ENCODE assay signal across 1 cellular context in genomic region chr2:24016376-24016761, GRCh38.
TF ChIP-seq lines count a peak whose summit lies in the region.

No MANE protein-coding gene starts in this region.

TF ChIP-seq in endothelial cell of umbilical vein, 7 proteins besides CTCF, POLR2A, EP300 and RAD21:
- no peak for TF ChIP-seq FOS (IDR thresholded peaks at IDR 0.05; ENCODE audit: borderline replicate concordance, insufficient read depth, low read length)
- no peak for TF ChIP-seq POLR2AphosphoS5 (IDR thresholded peaks at IDR 0.05; ENCODE audit: insufficient read depth, low read depth, low read length)
- no peak for TF ChIP-seq MYC (IDR thresholded peaks at IDR 0.05; ENCODE audit: low read depth, low read length)
- no peak for TF ChIP-seq GATA2 (IDR thresholded peaks at IDR 0.05; ENCODE audit: insufficient read depth, insufficient read length, low read depth, low read length)
- no peak for TF ChIP-seq EZH2 (IDR thresholded peaks at IDR 0.05; ENCODE audit: borderline replicate concordance, low read depth, low read length, severe bottlenecking)
- TF ChIP-seq MAX (IDR thresholded peaks at IDR 0.05; ENCODE audit: insufficient read depth, insufficient read length), result no peak
- no peak for TF ChIP-seq JUN (IDR thresholded peaks at IDR 0.05; ENCODE audit: borderline replicate concordance, insufficient read depth, insufficient read length, low read depth)
TF ChIP-seq in endothelial cell of umbilical vein: peak in this region for 0.
